ENCODE assay signal across 21 cellular contexts in the genomic region with DNA sequence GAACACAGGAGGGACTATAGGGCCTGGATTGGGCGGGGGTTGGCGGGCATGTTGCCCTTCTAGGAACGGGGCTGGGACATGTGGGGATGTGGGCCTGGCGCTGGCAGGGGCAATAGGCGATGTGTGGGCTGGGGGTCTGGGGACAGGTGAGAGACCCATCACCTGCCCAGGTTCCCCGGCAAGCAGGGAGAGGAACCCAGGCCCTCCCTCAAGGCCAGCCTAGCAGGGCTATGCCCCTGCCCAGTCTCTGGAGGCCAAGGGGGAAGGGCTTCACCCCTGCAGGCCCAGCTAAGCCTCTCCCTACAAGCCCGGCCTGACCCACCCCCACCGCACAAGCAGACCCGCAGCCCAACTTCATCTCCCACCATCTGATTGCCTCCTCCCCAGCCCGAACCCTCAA. TPM values are rescaled to one million over a fixed set of nuclear protein-coding genes. Genes with fewer than 3 reads are reported as not detected.
"Had no signal": no experiment of that assay in that cellular context is flagged by ENCODE, and none has a peak within 500 bp of the region (broad histone marks: within the 10 kb centered on the region; RNA-seq: fewer than 3 reads in every experiment).

No MANE protein-coding gene starts in this region.

- H3K4me1 Mint-ChIP-seq: activated naive CD8-positive, alpha-beta T cell treated with anti-CD3 and anti-CD28 coated beads, Interleukin-2, amount 50 U/mL, for 24 hours had no signal

- H3K9me3 Mint-ChIP-seq: activated naive CD4-positive, alpha-beta T cell treated with anti-CD3 and anti-CD28 coated beads, Interleukin-2, amount 50 U/mL, for 72 hours; activated naive CD8-positive, alpha-beta T cell treated with anti-CD3 and anti-CD28 coated beads, Interleukin-2, amount 50 U/mL, for 24 hours; T-cell had no signal

- H3K4me3 ChIP-seq: ascending aorta, body of pancreas, MG63, SK-N-MC had no signal

- H3K27ac ChIP-seq: ascending aorta, SK-N-MC had no signal

- H3K9me3 ChIP-seq: ascending aorta, body of pancreas, MG63 had no signal

- DNase-seq: activated CD4-positive, alpha-beta T cell treated with anti-CD3 and anti-CD28 coated beads for 48 hours; activated CD4-positive, alpha-beta T cell treated with anti-CD3 and anti-CD28 coated beads, Interleukin-2, amount 50 U/mL, for 4 hours; activated CD4-positive, CD25-positive, alpha-beta regulatory T cell treated with anti-CD3 and anti-CD28 coated beads, Interleukin-2, amount 50 U/mL, for 72 hours; activated CD8-positive, alpha-beta memory T cell treated with anti-CD3 and anti-CD28 coated beads, Interleukin-2, amount 50 U/mL, for 48 hours; activated naive CD4-positive, alpha-beta T cell treated with Interleukin-2 at 50 U/mL for 16 hours; activated naive CD8-positive, alpha-beta T cell treated with anti-CD3 and anti-CD28 coated beads, Interleukin-2, amount 50 U/mL, for 24 hours; activated T-cell treated with anti-CD3 and anti-CD28 coated beads, Interleukin-2, amount 50 U/mL, for 1 hour; amniotic stem cell; central memory CD4-positive, alpha-beta T cell; MG63; MV-4-11; NCI-H1694; NCI-H446; NCI-H82 had no signal

- H3K27ac Mint-ChIP-seq: activated CD8-positive, alpha-beta T cell treated with anti-CD3 and anti-CD28 coated beads, Interleukin-2, amount 10 ng/mL, durations not matched to agents 7 days and 5 days; activated naive CD4-positive, alpha-beta T cell treated with anti-CD3 and anti-CD28 coated beads, Interleukin-2, amount 50 U/mL, for 72 hours; activated naive CD8-positive, alpha-beta T cell treated with anti-CD3 and anti-CD28 coated beads, Interleukin-2, amount 50 U/mL, for 24 hours; T-cell had no signal

- H3K36me3 ChIP-seq: ascending aorta, MG63 had no signal

- H3K27me3 ChIP-seq: ascending aorta, body of pancreas, MG63 had no signal

- ATAC-seq: body of pancreas had no signal

- H3K36me3 Mint-ChIP-seq: activated naive CD4-positive, alpha-beta T cell treated with anti-CD3 and anti-CD28 coated beads, Interleukin-2, amount 50 U/mL, for 72 hours; T-cell had no signal

- H3K4me3 Mint-ChIP-seq: activated CD8-positive, alpha-beta T cell treated with anti-CD3 and anti-CD28 coated beads, Interleukin-2, amount 10 ng/mL, durations not matched to agents 7 days and 5 days; activated naive CD8-positive, alpha-beta T cell treated with anti-CD3 and anti-CD28 coated beads, Interleukin-2, amount 50 U/mL, for 24 hours; T-cell had no signal

RNA-seq across cellular contexts. Expression of gene JAG2, which starts 6.6 kb away (rescaled TPM):
- total RNA-seq: RPMI7951 had no signal
